Comparison of ENCODE assay signal across 2 cellular contexts in the genomic region with DNA sequence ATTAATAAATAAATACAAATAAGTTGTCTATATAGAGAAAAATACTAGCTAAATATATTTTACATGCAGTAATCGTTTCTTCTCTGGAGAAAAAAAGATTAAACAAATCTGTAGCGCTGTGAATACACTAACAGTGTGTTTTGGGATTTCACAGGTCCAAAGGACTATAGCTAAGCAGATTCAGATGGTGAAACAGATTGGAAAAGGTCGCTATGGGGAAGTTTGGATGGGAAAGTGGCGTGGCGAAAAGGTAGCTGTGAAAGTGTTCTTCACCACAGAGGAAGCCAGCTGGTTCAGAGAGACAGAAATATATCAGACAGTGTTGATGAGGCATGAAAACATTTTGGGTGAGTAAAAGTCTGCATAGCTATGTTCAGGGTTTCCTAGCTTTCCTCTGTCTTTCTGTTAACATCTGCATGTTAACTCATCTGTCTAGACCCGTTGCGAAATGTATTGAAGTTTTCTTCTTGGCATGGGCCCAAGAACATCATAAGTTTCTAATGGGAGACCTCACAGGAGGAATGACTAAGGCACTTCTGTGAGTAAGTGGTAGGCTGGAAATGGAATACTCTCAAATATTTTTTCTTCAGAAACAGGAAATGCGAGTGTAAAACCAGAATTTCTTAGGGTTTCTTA.
A peak's percentile ranks its signal among the peaks of the same experiment; 100 is the strongest.
TF ChIP-seq lines count a peak whose summit lies in the region.

No MANE protein-coding gene starts in this region.

TF ChIP-seq in K562, 482 proteins besides CTCF, POLR2A, EP300 and RAD21 (continued from another document and continues in another):
- TF ChIP-seq, protein P1, sequence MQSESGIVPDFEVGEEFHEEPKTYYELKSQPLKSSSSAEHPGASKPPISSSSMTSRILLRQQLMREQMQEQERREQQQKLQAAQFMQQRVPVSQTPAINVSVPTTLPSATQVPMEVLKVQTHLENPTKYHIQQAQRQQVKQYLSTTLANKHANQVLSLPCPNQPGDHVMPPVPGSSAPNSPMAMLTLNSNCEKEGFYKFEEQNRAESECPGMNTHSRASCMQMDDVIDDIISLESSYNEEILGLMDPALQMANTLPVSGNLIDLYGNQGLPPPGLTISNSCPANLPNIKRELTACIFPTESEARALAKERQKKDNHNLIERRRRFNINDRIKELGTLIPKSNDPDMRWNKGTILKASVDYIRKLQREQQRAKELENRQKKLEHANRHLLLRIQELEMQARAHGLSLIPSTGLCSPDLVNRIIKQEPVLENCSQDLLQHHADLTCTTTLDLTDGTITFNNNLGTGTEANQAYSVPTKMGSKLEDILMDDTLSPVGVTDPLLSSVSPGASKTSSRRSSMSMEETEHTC (IDR thresholded peaks at IDR 0.05), result no peak
- TF ChIP-seq ZNF695 (CRISPR knock-in tag; IDR thresholded peaks at IDR 0.05), result no peak
- TF ChIP-seq, protein P2, sequence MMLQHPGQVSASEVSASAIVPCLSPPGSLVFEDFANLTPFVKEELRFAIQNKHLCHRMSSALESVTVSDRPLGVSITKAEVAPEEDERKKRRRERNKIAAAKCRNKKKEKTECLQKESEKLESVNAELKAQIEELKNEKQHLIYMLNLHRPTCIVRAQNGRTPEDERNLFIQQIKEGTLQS (IDR thresholded peaks at IDR 0.05), result 0 out of 2 replicates have a peak, but pooled peaks have one; percentile 26
- TF ChIP-seq, protein P2 (CRISPR knock-in tag; conservative IDR thresholded peaks at IDR 0.05), result no peak
- no peak for TF ChIP-seq CTBP1 (IDR thresholded peaks at IDR 0.05; ENCODE audit: borderline replicate concordance)
- peak; percentile 90 for TF ChIP-seq CEBPB (tag; IDR thresholded peaks at IDR 0.05)
- TF ChIP-seq, protein P3, sequence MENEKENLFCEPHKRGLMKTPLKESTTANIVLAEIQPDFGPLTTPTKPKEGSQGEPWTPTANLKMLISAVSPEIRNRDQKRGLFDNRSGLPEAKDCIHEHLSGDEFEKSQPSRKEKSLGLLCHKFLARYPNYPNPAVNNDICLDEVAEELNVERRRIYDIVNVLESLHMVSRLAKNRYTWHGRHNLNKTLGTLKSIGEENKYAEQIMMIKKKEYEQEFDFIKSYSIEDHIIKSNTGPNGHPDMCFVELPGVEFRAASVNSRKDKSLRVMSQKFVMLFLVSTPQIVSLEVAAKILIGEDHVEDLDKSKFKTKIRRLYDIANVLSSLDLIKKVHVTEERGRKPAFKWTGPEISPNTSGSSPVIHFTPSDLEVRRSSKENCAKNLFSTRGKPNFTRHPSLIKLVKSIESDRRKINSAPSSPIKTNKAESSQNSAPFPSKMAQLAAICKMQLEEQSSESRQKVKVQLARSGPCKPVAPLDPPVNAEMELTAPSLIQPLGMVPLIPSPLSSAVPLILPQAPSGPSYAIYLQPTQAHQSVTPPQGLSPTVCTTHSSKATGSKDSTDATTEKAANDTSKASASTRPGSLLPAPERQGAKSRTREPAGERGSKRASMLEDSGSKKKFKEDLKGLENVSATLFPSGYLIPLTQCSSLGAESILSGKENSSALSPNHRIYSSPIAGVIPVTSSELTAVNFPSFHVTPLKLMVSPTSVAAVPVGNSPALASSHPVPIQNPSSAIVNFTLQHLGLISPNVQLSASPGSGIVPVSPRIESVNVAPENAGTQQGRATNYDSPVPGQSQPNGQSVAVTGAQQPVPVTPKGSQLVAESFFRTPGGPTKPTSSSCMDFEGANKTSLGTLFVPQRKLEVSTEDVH (IDR thresholded peaks at IDR 0.05; ENCODE audit: low read depth, partially characterized antibody), result no peak
- TF ChIP-seq, protein P4, sequence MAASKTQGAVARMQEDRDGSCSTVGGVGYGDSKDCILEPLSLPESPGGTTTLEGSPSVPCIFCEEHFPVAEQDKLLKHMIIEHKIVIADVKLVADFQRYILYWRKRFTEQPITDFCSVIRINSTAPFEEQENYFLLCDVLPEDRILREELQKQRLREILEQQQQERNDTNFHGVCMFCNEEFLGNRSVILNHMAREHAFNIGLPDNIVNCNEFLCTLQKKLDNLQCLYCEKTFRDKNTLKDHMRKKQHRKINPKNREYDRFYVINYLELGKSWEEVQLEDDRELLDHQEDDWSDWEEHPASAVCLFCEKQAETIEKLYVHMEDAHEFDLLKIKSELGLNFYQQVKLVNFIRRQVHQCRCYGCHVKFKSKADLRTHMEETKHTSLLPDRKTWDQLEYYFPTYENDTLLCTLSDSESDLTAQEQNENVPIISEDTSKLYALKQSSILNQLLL (CRISPR knock-in tag; IDR thresholded peaks at IDR 0.05; ENCODE audit: borderline replicate concordance), result no peak
- TF ChIP-seq, protein P5, sequence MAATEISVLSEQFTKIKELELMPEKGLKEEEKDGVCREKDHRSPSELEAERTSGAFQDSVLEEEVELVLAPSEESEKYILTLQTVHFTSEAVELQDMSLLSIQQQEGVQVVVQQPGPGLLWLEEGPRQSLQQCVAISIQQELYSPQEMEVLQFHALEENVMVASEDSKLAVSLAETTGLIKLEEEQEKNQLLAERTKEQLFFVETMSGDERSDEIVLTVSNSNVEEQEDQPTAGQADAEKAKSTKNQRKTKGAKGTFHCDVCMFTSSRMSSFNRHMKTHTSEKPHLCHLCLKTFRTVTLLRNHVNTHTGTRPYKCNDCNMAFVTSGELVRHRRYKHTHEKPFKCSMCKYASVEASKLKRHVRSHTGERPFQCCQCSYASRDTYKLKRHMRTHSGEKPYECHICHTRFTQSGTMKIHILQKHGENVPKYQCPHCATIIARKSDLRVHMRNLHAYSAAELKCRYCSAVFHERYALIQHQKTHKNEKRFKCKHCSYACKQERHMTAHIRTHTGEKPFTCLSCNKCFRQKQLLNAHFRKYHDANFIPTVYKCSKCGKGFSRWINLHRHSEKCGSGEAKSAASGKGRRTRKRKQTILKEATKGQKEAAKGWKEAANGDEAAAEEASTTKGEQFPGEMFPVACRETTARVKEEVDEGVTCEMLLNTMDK (IDR thresholded peaks at IDR 0.05; ENCODE audit: borderline replicate concordance, insufficient read depth, low read depth, low read length, poor library complexity, severe bottlenecking), result no peak
- TF ChIP-seq ETV1 (tag; conservative IDR thresholded peaks at IDR 0.05; ENCODE audit: low read depth), result no peak
- TF ChIP-seq HSF4 (CRISPR knock-in tag; IDR thresholded peaks at IDR 0.05; ENCODE audit: borderline replicate concordance), result no peak
- TF ChIP-seq, protein P6, sequence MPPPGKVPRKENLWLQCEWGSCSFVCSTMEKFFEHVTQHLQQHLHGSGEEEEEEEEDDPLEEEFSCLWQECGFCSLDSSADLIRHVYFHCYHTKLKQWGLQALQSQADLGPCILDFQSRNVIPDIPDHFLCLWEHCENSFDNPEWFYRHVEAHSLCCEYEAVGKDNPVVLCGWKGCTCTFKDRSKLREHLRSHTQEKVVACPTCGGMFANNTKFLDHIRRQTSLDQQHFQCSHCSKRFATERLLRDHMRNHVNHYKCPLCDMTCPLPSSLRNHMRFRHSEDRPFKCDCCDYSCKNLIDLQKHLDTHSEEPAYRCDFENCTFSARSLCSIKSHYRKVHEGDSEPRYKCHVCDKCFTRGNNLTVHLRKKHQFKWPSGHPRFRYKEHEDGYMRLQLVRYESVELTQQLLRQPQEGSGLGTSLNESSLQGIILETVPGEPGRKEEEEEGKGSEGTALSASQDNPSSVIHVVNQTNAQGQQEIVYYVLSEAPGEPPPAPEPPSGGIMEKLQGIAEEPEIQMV (tag; conservative IDR thresholded peaks at IDR 0.05; ENCODE audit: low read depth), result no peak
- no peak for TF ChIP-seq TOE1 (IDR thresholded peaks at IDR 0.05; ENCODE audit: borderline replicate concordance)
- no peak for TF ChIP-seq TOE1 (CRISPR knock-in tag; IDR thresholded peaks at IDR 0.05; ENCODE audit: borderline replicate concordance, low read depth)
- no peak for TF ChIP-seq KLF1 (tag; IDR thresholded peaks at IDR 0.05)
- no peak for TF ChIP-seq ERF (CRISPR knock-in tag; IDR thresholded peaks at IDR 0.05)

TF ChIP-seq in HepG2, 621 proteins besides CTCF, POLR2A, EP300 and RAD21 (continued from another document):
- TF ChIP-seq, protein P7, sequence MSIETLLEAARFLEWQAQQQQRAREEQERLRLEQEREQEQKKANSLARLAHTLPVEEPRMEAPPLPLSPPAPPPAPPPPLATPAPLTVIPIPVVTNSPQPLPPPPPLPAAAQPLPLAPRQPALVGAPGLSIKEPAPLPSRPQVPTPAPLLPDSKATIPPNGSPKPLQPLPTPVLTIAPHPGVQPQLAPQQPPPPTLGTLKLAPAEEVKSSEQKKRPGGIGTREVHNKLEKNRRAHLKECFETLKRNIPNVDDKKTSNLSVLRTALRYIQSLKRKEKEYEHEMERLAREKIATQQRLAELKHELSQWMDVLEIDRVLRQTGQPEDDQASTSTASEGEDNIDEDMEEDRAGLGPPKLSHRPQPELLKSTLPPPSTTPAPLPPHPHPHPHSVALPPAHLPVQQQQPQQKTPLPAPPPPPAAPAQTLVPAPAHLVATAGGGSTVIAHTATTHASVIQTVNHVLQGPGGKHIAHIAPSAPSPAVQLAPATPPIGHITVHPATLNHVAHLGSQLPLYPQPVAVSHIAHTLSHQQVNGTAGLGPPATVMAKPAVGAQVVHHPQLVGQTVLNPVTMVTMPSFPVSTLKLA (IDR thresholded peaks at IDR 0.05), result no peak
- TF ChIP-seq NKX3-1 (CRISPR knock-in tag; IDR thresholded peaks at IDR 0.05), result no peak
- peak; percentile 27; the same call in 1 of the 2 replicates for TF ChIP-seq CEBPB (IDR thresholded peaks at IDR 0.05; ENCODE audit: borderline replicate concordance, low read depth, low read length)
